ENCODE assay signal across 19 cellular contexts in genomic region chr2:117126656-117127055, GRCh38.
DNase-seq lines count a peak whose midpoint lies in the region; FAIRE-seq and TF ChIP-seq lines count a peak whose summit lies in the region.
"Had no signal": no experiment of that assay in that cellular context is flagged by ENCODE, and none has a peak within 500 bp of the region (broad histone marks: within the 10 kb centered on the region; RNA-seq: fewer than 3 reads in every experiment).

No MANE protein-coding gene starts in this region.

- H3K27ac Mint-ChIP-seq in Calu3 (ENCODE audit: unreplicated experiment): peak overlapping the region; percentile 59
- H3K27ac Mint-ChIP-seq in mesothelial cell of epicardium: peak overlapping the region; percentile 95
- H3K27ac Mint-ChIP-seq: B cell; CD4-positive, alpha-beta memory T cell; H9 had no signal

- no peak overlapping the region for H3K4me3 Mint-ChIP-seq in Calu3 (ENCODE audit: low read depth, unreplicated experiment)
- H3K4me3 Mint-ChIP-seq in mesothelial cell of epicardium: no peak overlapping the region
- H3K4me3 Mint-ChIP-seq: B cell; CD4-positive, alpha-beta memory T cell; H9 had no signal

- no peak overlapping the region for H3K27ac ChIP-seq in small intestine (ENCODE audit: low read depth in 1 of 2, low read length in 1 of 2)

- H3K27me3 Mint-ChIP-seq in Calu3 (ENCODE audit: unreplicated experiment) (no peaks in the 10 kb centered on the region), mesothelial cell of epicardium (ENCODE audit: low read depth) (no peaks in the 10 kb centered on the region)
- H3K27me3 Mint-ChIP-seq: B cell; CD4-positive, alpha-beta memory T cell had no signal

- H3K36me3 Mint-ChIP-seq in Calu3 (ENCODE audit: insufficient read depth, unreplicated experiment) (peaks cover 5% of the 10 kb centered on the region), mesothelial cell of epicardium (peaks cover 2% of the 10 kb centered on the region)
- H3K36me3 Mint-ChIP-seq: CD4-positive, alpha-beta memory T cell had no signal

- H3K4me1 ChIP-seq in small intestine (ENCODE audit: control insufficient read depth in 2 of 2, insufficient read depth in 1 of 2, low read depth in 1 of 2, low read length in 1 of 2): no peaks in the 10 kb centered on the region

- DNase-seq in Calu3 (peak; percentile 20), SK-N-DZ (ENCODE audit: low spot score) (peak; percentile 18), mesothelial cell of epicardium (ENCODE audit: low spot score in 2 of 2, unreplicated experiment in 2 of 2) (no peak), small intestine (peak; percentile 52), nucleus accumbens (lab: John Stamatoyannopoulos, UW) (no peak), inferior parietal cortex (ENCODE audit: extremely low spot score) (no peak), NCI-H2171 treated with DMSO at 0.1 percent for 48 hours (lab: John Stamatoyannopoulos, UW) (no peak)
- DNase-seq: C1 segment of cervical spinal cord; CD4-positive, alpha-beta memory T cell; DMS153; DMS79 treated with DMSO at 0.1 percent for 48 hours; EL; GOT3; H9 had no signal

- CTCF ChIA-PET in Calu3 (lab: Charles Lee): no interaction called here

- H3K4me1 Mint-ChIP-seq in Calu3 (ENCODE audit: low read depth, unreplicated experiment) (peaks cover 40% of the 10 kb centered on the region), mesothelial cell of epicardium (peaks cover 38% of the 10 kb centered on the region)
- H3K4me1 Mint-ChIP-seq: B cell; CD4-positive, alpha-beta memory T cell; H9 had no signal

- BruUV-seq in Calu3 (replicated peaks; lab: Mats Ljungman, UMichigan): no TSS peak

- H3K4me3 ChIP-seq in small intestine (ENCODE audit: low read depth in 1 of 2, low read length in 2 of 2): no peak overlapping the region

- no peak for FAIRE-seq in small intestine (lab: Jason Lieb, UNC)
- FAIRE-seq: A204.1, D721Med, G401.6, GM12891 had no signal

- TF ChIP-seq CTCF in Calu3 (IDR thresholded peaks at IDR 0.05; ENCODE audit: unreplicated experiment): no peak
- TF ChIP-seq CTCF in mesothelial cell of epicardium (IDR thresholded peaks at IDR 0.05; ENCODE audit: unreplicated experiment): no peak

- intact Hi-C loops in Calu3 (cut with micrococcal nuclease; ENCODE audit: unreplicated experiment): loop anchor here (5.0 kb wide), 4 partner anchors 69 to 396 kb away; no protein-coding TSS in a partner anchor

- H3K9me3 Mint-ChIP-seq in Calu3 (ENCODE audit: low read depth, unreplicated experiment) (no peaks in the 10 kb centered on the region), mesothelial cell of epicardium (peaks cover 12% of the 10 kb centered on the region)

- H3K36me3 ChIP-seq in small intestine (ENCODE audit: control insufficient read depth in 2 of 2, insufficient read depth in 2 of 2, low read length in 2 of 2): no peaks in the 10 kb centered on the region

- H3K27me3 ChIP-seq in small intestine (ENCODE audit: control insufficient read depth in 2 of 2, insufficient read depth in 2 of 2, low read length in 2 of 2): no peaks in the 10 kb centered on the region

- 7 to 37% (median 14%) methylated on average over 3 of the region's 3 CpGs for WGBS in small intestine, 3 donors

- no peaks in the 10 kb centered on the region for H3K9me3 ChIP-seq in small intestine (ENCODE audit: control insufficient read depth, low read depth)

Comparison
In these comparisons a context has a peak if more than half of its experiments do, and no peak if none do; other contexts are left out.
1. DNase-seq: peak in Calu3 (single experiment), SK-N-DZ (single experiment) and small intestine (single experiment); none in mesothelial cell of epicardium (0 of 2), nucleus accumbens (0 of 56), inferior parietal cortex (single experiment) and NCI-H2171 treated with DMSO at 0.1 percent for 48 hours (single experiment).